ENCODE assay signal across 10 cellular contexts in the genomic region with DNA sequence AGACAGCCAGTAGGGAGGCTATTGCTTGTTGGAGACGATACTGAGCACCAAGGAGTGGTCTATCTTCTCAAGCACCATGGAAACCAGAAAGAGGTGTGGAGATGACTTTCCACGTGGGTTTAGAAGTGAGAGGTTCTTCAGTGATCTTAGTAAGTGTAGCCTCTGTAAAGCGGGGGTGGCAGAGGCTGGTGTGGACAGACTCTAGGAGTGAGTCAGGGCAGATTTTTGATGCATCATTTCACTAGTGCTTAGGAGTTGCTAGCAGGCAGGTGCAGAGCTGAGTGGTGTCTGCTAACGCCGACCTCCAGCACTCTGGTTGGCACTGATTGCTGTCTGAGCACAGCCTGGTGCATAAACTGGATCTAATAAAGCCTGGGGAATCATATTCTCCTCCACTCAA.
DNase-seq lines count a peak whose midpoint lies in the region; ATAC-seq lines count a peak whose summit lies in the region.
"Had no signal": no experiment of that assay in that cellular context is flagged by ENCODE, and none has a peak within 500 bp of the region (broad histone marks: within the 10 kb centered on the region; RNA-seq: fewer than 3 reads in every experiment).

No MANE protein-coding gene starts in this region.

- DNase-seq in DMS53 (lab: John Stamatoyannopoulos, UW), result peak; percentile 16
- no peak for DNase-seq in DMS53 treated with DMSO at 0.1 percent for 48 hours (lab: John Stamatoyannopoulos, UW; ENCODE audit: unreplicated experiment)
- DNase-seq in activated T-cell treated with anti-CD3 and anti-CD28 coated beads for 4 hours, result peak; percentile 52
- peak; percentile 62 to 79 for DNase-seq in stimulated activated CD8-positive, alpha-beta memory T cell treated with anti-CD3 and anti-CD28 coated beads, Interleukin-15, amount 100 ng/mL, for 48 hours (ENCODE audit: low read depth in 2 of 2)
- no peak for DNase-seq in AG08396 (ENCODE audit: low spot score)
- no peak for DNase-seq in NCI-H1694 treated with DMSO at 0.1 percent for 48 hours (lab: John Stamatoyannopoulos, UW)
- no peak for DNase-seq in ecto neural progenitor cell (ENCODE audit: low spot score)
- DNase-seq: HCEC 1CT, substantia nigra had no signal

- peak; percentile 92 for ATAC-seq in HG02973 (IDR thresholded peaks at IDR 0.05; ENCODE audit: unreplicated experiment)

Comparison
In these comparisons a context has a peak if more than half of its experiments do, and no peak if none do; other contexts are left out.
1. DNase-seq: peak in DMS53 (single experiment), activated T-cell treated with anti-CD3 and anti-CD28 coated beads for 4 hours (single experiment) and stimulated activated CD8-positive, alpha-beta memory T cell treated with anti-CD3 and anti-CD28 coated beads, Interleukin-15, amount 100 ng/mL, for 48 hours (2 of 2); none in DMS53 treated with DMSO at 0.1 percent for 48 hours (single experiment), AG08396 (single experiment), NCI-H1694 treated with DMSO at 0.1 percent for 48 hours (single experiment) and ecto neural progenitor cell (single experiment).